Comparison of ENCODE assay signal across 8 cellular contexts in the genomic region with DNA sequence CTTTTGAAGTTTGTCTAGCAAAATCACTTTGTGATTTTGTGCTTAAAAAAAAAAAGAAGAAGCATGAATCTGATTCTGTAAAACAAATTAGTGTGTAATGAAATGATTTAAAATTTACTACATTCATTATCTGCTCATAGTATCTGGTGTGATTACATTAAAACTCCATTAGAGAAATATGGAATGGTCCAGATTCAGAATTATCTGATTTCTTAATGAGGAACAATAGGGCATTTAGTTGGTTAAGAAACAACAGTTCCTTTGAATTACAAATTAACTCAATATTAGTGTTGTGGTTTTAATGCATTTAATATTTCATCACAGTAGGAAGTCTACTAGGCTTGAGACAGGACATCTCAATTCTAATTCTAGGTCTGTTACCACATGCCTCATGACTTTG.
"Had no signal": no experiment of that assay in that cellular context is flagged by ENCODE, and none has a peak within 500 bp of the region (broad histone marks: within the 10 kb centered on the region; RNA-seq: fewer than 3 reads in every experiment).

No MANE protein-coding gene starts in this region.

- DNase-seq: GDM1, GF-D8 had no signal

- H3K4me3 ChIP-seq: GM12878 had no signal

- ATAC-seq: GM12878 had no signal

- FAIRE-seq: G401.6, GM12878, GM12891, GM12892, GM18507, GM19239 had no signal
